8 cellular contexts compared by ENCODE assay signal in genomic region chr1:41382531-41383090, GRCh38. TPM values are rescaled to one million over a fixed set of nuclear protein-coding genes. Genes with fewer than 3 reads are reported as not detected.
DNase-seq lines count a peak whose midpoint lies in the region; ATAC-seq and TF ChIP-seq lines count a peak whose summit lies in the region.

No MANE protein-coding gene starts in this region.

- WGBS in liver, result 3% methylated on average over 40 of the region's 40 CpGs
- 5% methylated on average over 40 of the region's 40 CpGs for WGBS in urinary bladder

- ATAC-seq in activated T-cell treated with anti-CD3 and anti-CD28 coated beads, Interleukin-2, amount 50 U/mL, for 72 hours (replicated peaks in 1 of 2), result peak; percentile 10 to 23
- ATAC-seq in HG03565 (IDR thresholded peaks at IDR 0.05; ENCODE audit: unreplicated experiment), result no peak

- no peak overlapping the region for H3K27ac Mint-ChIP-seq in activated T-cell treated with anti-CD3 and anti-CD28 coated beads, Interleukin-2, amount 50 U/mL, for 72 hours

- peaks cover 29% of the 10 kb centered on the region for H3K27me3 ChIP-seq in brain microvascular endothelial cell (replicated peaks)
- peaks cover 0 to 8% (median 2%) of the 10 kb centered on the region in 4 donors for H3K27me3 ChIP-seq in liver (ENCODE audit: control insufficient read depth in 4 of 4, insufficient read depth in 4 of 4, low read length in 3 of 4)

- DNase-seq in activated T-cell treated with anti-CD3 and anti-CD28 coated beads, Interleukin-2, amount 50 U/mL, for 72 hours, result peak in 1 of 2 donors; percentile 14
- DNase-seq in activated T-cell treated with anti-CD3 and anti-CD28 coated beads for 4 hours (no peak), brain microvascular endothelial cell (no peak), NCI-H526 (lab: John Stamatoyannopoulos, UW) (no peak), DMS79 (lab: John Stamatoyannopoulos, UW) (no peak)

- no peaks in the 10 kb centered on the region for H3K9me3 Mint-ChIP-seq in activated T-cell treated with anti-CD3 and anti-CD28 coated beads, Interleukin-2, amount 50 U/mL, for 72 hours

- no peak overlapping the region for H3K9ac ChIP-seq in liver (ENCODE audit: low read depth in 1 of 2, low read length in 2 of 2)

- H3K36me3 ChIP-seq in brain microvascular endothelial cell (replicated peaks), result no peaks in the 10 kb centered on the region
- H3K36me3 ChIP-seq in liver (ENCODE audit: control insufficient read depth in 4 of 4, insufficient read depth in 3 of 4, low read depth in 1 of 4, low read length in 3 of 4), result no peaks in the 10 kb centered on the region
- no peaks in the 10 kb centered on the region for H3K36me3 ChIP-seq in urinary bladder (ENCODE audit: insufficient read depth)

- H3K36me3 Mint-ChIP-seq in activated T-cell treated with anti-CD3 and anti-CD28 coated beads, Interleukin-2, amount 50 U/mL, for 72 hours (ENCODE audit: insufficient read depth in 2 of 2), result no peaks in the 10 kb centered on the region

- peak overlapping the region; percentile 51 to 89 for H3K4me3 Mint-ChIP-seq in activated T-cell treated with anti-CD3 and anti-CD28 coated beads, Interleukin-2, amount 50 U/mL, for 72 hours

- H3K4me1 ChIP-seq in liver (ENCODE audit: control insufficient read depth in 4 of 4, insufficient read depth in 4 of 4, low read length in 3 of 4) (peaks cover 5 to 16% (median 9%) of the 10 kb centered on the region in 4 donors), urinary bladder (ENCODE audit: insufficient read depth) (no peaks in the 10 kb centered on the region)

- H3K9me3 ChIP-seq in liver (ENCODE audit: control insufficient read depth in 4 of 4, low read length in 3 of 4), result no peaks in the 10 kb centered on the region

- peaks cover 70% of the 10 kb centered on the region for H3K27me3 Mint-ChIP-seq in activated T-cell treated with anti-CD3 and anti-CD28 coated beads, Interleukin-2, amount 50 U/mL, for 72 hours (ENCODE audit: low read depth)

- H3K4me3 ChIP-seq in brain microvascular endothelial cell (ENCODE audit: low read depth, low read length) (peak overlapping the region; percentile 27), liver (ENCODE audit: low read depth in 1 of 3, low read length in 3 of 3) (peak overlapping the region in 1 of 3 donors; percentile 50), urinary bladder (ENCODE audit: low read depth, low read length) (peak overlapping the region; percentile 58)

- in situ Hi-C loops in brain microvascular endothelial cell (cut with HindIII; ENCODE audit: low pct_ligation_motif_present, low sequenced_read_pairs), result no loop called here

- H3K4me1 Mint-ChIP-seq in activated T-cell treated with anti-CD3 and anti-CD28 coated beads, Interleukin-2, amount 50 U/mL, for 72 hours (ENCODE audit: low read depth), result peaks cover 11% of the 10 kb centered on the region

- H3K27ac ChIP-seq in brain microvascular endothelial cell (no peak overlapping the region), liver (ENCODE audit: low read depth in 1 of 2, low read length in 2 of 2) (peak overlapping the region; percentile 12 to 14), urinary bladder (ENCODE audit: low read depth) (peak overlapping the region; percentile 85)

- no peak for TF ChIP-seq RAD21 in liver (IDR thresholded peaks at IDR 0.05)

- TF ChIP-seq CTCF in brain microvascular endothelial cell (IDR thresholded peaks at IDR 0.05; ENCODE audit: low read depth, low read length, missing control alignments), result no peak
- no peak for TF ChIP-seq CTCF in liver (IDR thresholded peaks at IDR 0.05; ENCODE audit: low read depth, low read length, missing input control)

TF ChIP-seq in liver, 16 proteins besides CTCF, POLR2A, EP300 and RAD21:
- TF ChIP-seq, protein P1, sequence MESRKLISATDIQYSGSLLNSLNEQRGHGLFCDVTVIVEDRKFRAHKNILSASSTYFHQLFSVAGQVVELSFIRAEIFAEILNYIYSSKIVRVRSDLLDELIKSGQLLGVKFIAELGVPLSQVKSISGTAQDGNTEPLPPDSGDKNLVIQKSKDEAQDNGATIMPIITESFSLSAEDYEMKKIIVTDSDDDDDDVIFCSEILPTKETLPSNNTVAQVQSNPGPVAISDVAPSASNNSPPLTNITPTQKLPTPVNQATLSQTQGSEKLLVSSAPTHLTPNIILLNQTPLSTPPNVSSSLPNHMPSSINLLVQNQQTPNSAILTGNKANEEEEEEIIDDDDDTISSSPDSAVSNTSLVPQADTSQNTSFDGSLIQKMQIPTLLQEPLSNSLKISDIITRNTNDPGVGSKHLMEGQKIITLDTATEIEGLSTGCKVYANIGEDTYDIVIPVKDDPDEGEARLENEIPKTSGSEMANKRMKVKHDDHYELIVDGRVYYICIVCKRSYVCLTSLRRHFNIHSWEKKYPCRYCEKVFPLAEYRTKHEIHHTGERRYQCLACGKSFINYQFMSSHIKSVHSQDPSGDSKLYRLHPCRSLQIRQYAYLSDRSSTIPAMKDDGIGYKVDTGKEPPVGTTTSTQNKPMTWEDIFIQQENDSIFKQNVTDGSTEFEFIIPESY (IDR thresholded peaks at IDR 0.05), result no peak
- TF ChIP-seq SP1 (IDR thresholded peaks at IDR 0.05), result no peak
- no peak for TF ChIP-seq HNF4A (conservative IDR thresholded peaks at IDR 0.05)
- TF ChIP-seq FOXA2 (IDR thresholded peaks at IDR 0.05), result no peak
- no peak for TF ChIP-seq YY1 (IDR thresholded peaks at IDR 0.05)
- TF ChIP-seq HNF4G (IDR thresholded peaks at IDR 0.05), result no peak
- no peak for TF ChIP-seq GABPA (IDR thresholded peaks at IDR 0.05 in 1 of 2, conservative IDR thresholded peaks at IDR 0.05 in 1 of 2)
- no peak for TF ChIP-seq EGR1 (IDR thresholded peaks at IDR 0.05; ENCODE audit: low read depth in 2 of 2)
- TF ChIP-seq TAF1 (conservative IDR thresholded peaks at IDR 0.05), result no peak
- no peak for TF ChIP-seq NR2F2 (IDR thresholded peaks at IDR 0.05)
- TF ChIP-seq RXRA (IDR thresholded peaks at IDR 0.05), result no peak
- no peak for TF ChIP-seq REST (IDR thresholded peaks at IDR 0.05)
- TF ChIP-seq JUND (IDR thresholded peaks at IDR 0.05), result no peak
- TF ChIP-seq MAX (IDR thresholded peaks at IDR 0.05), result no peak
- TF ChIP-seq, protein P2, sequence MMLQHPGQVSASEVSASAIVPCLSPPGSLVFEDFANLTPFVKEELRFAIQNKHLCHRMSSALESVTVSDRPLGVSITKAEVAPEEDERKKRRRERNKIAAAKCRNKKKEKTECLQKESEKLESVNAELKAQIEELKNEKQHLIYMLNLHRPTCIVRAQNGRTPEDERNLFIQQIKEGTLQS (IDR thresholded peaks at IDR 0.05), result no peak
- TF ChIP-seq FOXA1 (IDR thresholded peaks at IDR 0.05), result no peak

RNA-seq across cellular contexts. Expression of gene FOXO6, which starts 21.4 kb away (rescaled TPM):
- under 1 TPM; 0.19 to 0.21 TPM for total RNA-seq in activated T-cell treated with anti-CD3 and anti-CD28 coated beads, Interleukin-2, amount 50 U/mL, for 72 hours
- under 1 TPM; 0.08 to 0.09 TPM for total RNA-seq in liver
- polyA plus RNA-seq in liver, result under 1 TPM in 1 of 2 donors, not detected in 1; 0.02 TPM
- 1.5 TPM for total RNA-seq in urinary bladder
- 1.2 TPM for polyA plus RNA-seq in urinary bladder
